ENCODE assay signal across 11 cellular contexts in the genomic region with DNA sequence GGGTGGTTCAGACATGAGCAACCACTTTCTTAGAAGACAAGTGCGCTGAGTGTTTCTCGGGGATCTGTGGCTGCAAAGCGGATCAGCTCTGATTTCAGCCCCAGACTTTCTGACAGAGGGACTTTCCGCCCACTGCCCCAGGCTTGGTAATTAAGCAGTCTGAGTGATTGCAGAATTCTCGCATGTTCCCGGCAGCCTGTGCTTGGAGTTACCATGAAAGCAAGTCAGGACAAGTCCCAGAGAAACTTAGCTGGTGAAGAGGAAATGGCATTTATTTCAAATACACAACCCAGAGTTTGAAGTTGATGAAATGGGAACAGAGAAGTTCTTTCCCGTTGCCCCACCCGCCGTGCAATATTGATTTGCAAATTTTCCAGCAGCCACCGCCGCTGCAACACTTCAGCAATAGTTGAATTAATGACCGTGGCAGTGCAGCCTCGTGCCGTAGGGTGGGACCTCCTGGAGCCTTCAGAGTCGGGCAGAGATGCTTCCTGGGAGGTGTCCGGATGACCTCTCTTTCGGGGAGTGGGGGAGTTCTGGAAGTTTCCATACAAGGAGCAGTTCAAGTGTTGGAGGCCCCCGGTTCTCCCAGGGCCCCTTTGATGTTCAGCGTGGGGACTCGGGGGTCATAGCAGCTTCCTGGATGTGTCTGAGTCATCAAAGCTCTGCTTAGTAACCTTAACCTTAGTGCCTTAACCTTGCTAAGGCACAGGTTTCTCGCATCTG.
DNase-seq lines count a peak whose midpoint lies in the region; TF ChIP-seq lines count a peak whose summit lies in the region.
"Had no signal": no experiment of that assay in that cellular context is flagged by ENCODE, and none has a peak within 500 bp of the region (broad histone marks: within the 10 kb centered on the region; RNA-seq: fewer than 3 reads in every experiment).

No MANE protein-coding gene starts in this region.

- H3K18ac ChIP-seq in mesendoderm (ENCODE audit: low read length), result peak overlapping the region; percentile 43

- peak overlapping the region; percentile 63 for H3K4ac ChIP-seq in mesendoderm (ENCODE audit: low read depth, low read length)

- no peak overlapping the region for H2BK15ac ChIP-seq in mesendoderm (replicated peaks; ENCODE audit: low read depth)

- H2AK5ac ChIP-seq in mesendoderm (ENCODE audit: low read length), result no peak overlapping the region

- H3K79me1 ChIP-seq in mesendoderm (ENCODE audit: low read length), result peaks cover 15% of the 10 kb centered on the region

- peak overlapping the region in 2 of 3 donors; percentile 13 to 40 for H3K4me3 ChIP-seq in breast epithelium
- H3K4me3 ChIP-seq in mesendoderm (ENCODE audit: low read length), result no peak overlapping the region
- H3K4me3 ChIP-seq in transverse colon, result no peak overlapping the region
- H3K4me3 ChIP-seq: SJCRH30 had no signal

- H3K4me2 ChIP-seq in mesendoderm (ENCODE audit: low read length), result no peak overlapping the region

- intact Hi-C loops in breast epithelium (cut with DNase I; ENCODE audit: low total_unique reads) (no loop called here), transverse colon (cut with DNase I; ENCODE audit: low total_unique reads) (no loop called here)

- no peak for TF ChIP-seq POLR2A in breast epithelium (IDR thresholded peaks at IDR 0.05)
- no peak for TF ChIP-seq POLR2A in transverse colon (IDR thresholded peaks at IDR 0.05)

- TF ChIP-seq CTCF in breast epithelium (IDR thresholded peaks at IDR 0.05) (no peak), transverse colon (IDR thresholded peaks at IDR 0.05) (no peak)

- TF ChIP-seq EP300 in transverse colon (IDR thresholded peaks at IDR 0.05; ENCODE audit: low read depth), result no peak

- H2BK120ac ChIP-seq in mesendoderm (ENCODE audit: low read depth, low read length), result peak overlapping the region; percentile 54

- H3K27me3 ChIP-seq in breast epithelium, result no peaks in the 10 kb centered on the region
- no peaks in the 10 kb centered on the region for H3K27me3 ChIP-seq in mesendoderm (ENCODE audit: insufficient read depth, low read length, poor library complexity)
- no peaks in the 10 kb centered on the region for H3K27me3 ChIP-seq in transverse colon

- no peak overlapping the region for H4K8ac ChIP-seq in mesendoderm (ENCODE audit: low read depth, low read length)

- in situ Hi-C loops in Caki2 (cut with HindIII; ENCODE audit: low pct_unique_long_range_greater_than_20kb, low sequenced_read_pairs) (no loop called here), transverse colon (cut with MboI; ENCODE audit: low pct_ligation_motif_present in 1 of 4, low pct_unique_long_range_greater_than_20kb in 1 of 4, low sequenced_read_pairs in 3 of 4) (loop anchor here in 1 of 4 donors (25.0 kb wide), 1 partner anchor 621 kb away; no protein-coding TSS in a partner anchor)

- no peak overlapping the region for H2BK5ac ChIP-seq in mesendoderm (ENCODE audit: low read length)

- peak overlapping the region; percentile 57 to 66 for H3K27ac ChIP-seq in breast epithelium
- H3K27ac ChIP-seq in mesendoderm (ENCODE audit: low read depth, low read length), result peak overlapping the region; percentile 91
- H3K27ac ChIP-seq in transverse colon, result no peak overlapping the region
- H3K27ac ChIP-seq: SJCRH30 had no signal

- H3K4me1 ChIP-seq in breast epithelium, result peaks cover 0 to 11% of the 10 kb centered on the region in 2 donors
- peaks cover 13% of the 10 kb centered on the region for H3K4me1 ChIP-seq in mesendoderm (ENCODE audit: control insufficient read depth, low read depth, low read length)
- H3K4me1 ChIP-seq in transverse colon, result peaks cover 0 to 4% (median 0%) of the 10 kb centered on the region in 4 donors
- H3K4me1 ChIP-seq: SJCRH30 had no signal

- H3K9me3 ChIP-seq in breast epithelium (no peaks in the 10 kb centered on the region), transverse colon (no peaks in the 10 kb centered on the region)
- H3K9me3 ChIP-seq: SJCRH30 had no signal

- DNase-seq in Caki2 (ENCODE audit: low read depth) (peak; percentile 60), HPDE6-E6E7 (ENCODE audit: extremely low spot score) (peak; percentile 44), breast epithelium (ENCODE audit: low spot score in 2 of 2) (peak in 1 of 2 donors; percentile 70), mesendoderm (peak; percentile 92), NCI-H774 (lab: John Stamatoyannopoulos, UW) (no peak), transverse colon (no peak), COR-L47 (lab: John Stamatoyannopoulos, UW) (no peak)
- no peak for DNase-seq in NK-92 treated with Interleukin-12 subunit alpha and Interleukin-12 subunit beta, amount 100 ng/mL, for 24 hours (lab: John Stamatoyannopoulos, UW)
- DNase-seq: DND-41; effector memory CD4-positive, alpha-beta T cell had no signal

- peaks cover 1% of the 10 kb centered on the region for H3K79me2 ChIP-seq in mesendoderm (ENCODE audit: control insufficient read depth, insufficient read depth, low read length)

- no CpG with 5 or more reads among the region's 21 CpGs for WGBS in mesendoderm (ENCODE audit: extremely low coverage, insufficient coverage, low lambda C conversion rate)
- WGBS in transverse colon (ENCODE audit: low coverage in 1 of 2), 2 donors, result 40 to 59% methylated on average over 1 to 21 of the region's 21 CpGs

- peak overlapping the region; percentile 47 for H3K9ac ChIP-seq in mesendoderm (ENCODE audit: low read length)

- H3K23ac ChIP-seq in mesendoderm (ENCODE audit: low read length), result no peak overlapping the region

- peak overlapping the region; percentile 42 for H3K56ac ChIP-seq in mesendoderm (ENCODE audit: low read length)

- no peak overlapping the region for H4K5ac ChIP-seq in mesendoderm (ENCODE audit: low read length)

- H3K36me3 ChIP-seq in breast epithelium (no peaks in the 10 kb centered on the region), mesendoderm (ENCODE audit: control insufficient read depth, insufficient read depth, low read length) (no peaks in the 10 kb centered on the region), transverse colon (no peaks in the 10 kb centered on the region)
- H3K36me3 ChIP-seq: SJCRH30 had no signal

Comparison
In these comparisons a context has a peak if more than half of its experiments do, and no peak if none do; other contexts are left out.
1. DNase-seq: peak in Caki2 (single experiment), HPDE6-E6E7 (single experiment) and mesendoderm (single experiment); none in NCI-H774 (single experiment), transverse colon (single experiment), COR-L47 (single experiment) and NK-92 treated with Interleukin-12 subunit alpha and Interleukin-12 subunit beta, amount 100 ng/mL, for 24 hours (single experiment).
2. H3K27ac ChIP-seq: peak in breast epithelium (2 of 2) and mesendoderm (single experiment); none in transverse colon (0 of 4).
3. H3K4me3 ChIP-seq: peak in breast epithelium (2 of 3); none in mesendoderm (single experiment) and transverse colon (0 of 4).